Comparison of ENCODE assay signal across 17 cellular contexts in the genomic region with DNA sequence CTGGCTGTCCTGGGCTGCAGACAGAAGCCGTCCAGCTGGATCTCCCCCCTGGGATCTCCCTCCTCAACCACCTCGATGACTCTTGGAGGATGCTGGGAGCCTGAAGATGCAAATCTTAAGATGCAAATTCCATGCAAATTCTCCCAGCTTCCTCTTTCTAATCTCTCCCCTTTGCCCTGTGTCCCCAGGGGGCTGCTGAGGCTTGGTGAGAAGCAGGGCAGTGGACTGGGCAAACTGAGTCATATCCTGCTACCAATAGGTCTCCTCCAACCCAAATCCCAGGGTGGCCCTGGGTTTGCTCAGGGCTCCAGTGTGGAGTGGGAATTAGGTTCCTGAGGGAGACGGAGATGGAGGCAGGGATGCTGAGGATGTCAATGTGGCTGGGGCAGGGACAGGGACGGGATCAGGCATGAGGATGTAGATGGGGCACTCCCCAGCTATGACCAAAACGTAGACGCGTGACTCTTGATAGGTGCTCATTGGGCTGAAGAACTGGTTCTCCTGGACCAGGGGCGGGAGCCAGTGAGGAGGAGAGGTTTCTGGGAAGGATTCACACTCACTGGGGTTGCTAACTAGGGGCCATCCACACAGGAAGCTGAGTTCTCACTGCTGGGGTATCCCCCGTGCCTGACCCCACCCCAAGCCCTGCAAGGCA. TPM values are rescaled to one million over a fixed set of nuclear protein-coding genes. Genes with fewer than 3 reads are reported as not detected.
DNase-seq lines count a peak whose midpoint lies in the region; ATAC-seq and TF ChIP-seq lines count a peak whose summit lies in the region.
"Had no signal": no experiment of that assay in that cellular context is flagged by ENCODE, and none has a peak within 500 bp of the region (broad histone marks: within the 10 kb centered on the region; RNA-seq: fewer than 3 reads in every experiment).

No MANE protein-coding gene starts in this region.

- peak; percentile 49 for DNase-seq in NCI-H1048 (lab: John Stamatoyannopoulos, UW)
- peak; percentile 55 for DNase-seq in osteoblast (ENCODE audit: insufficient read length, low spot score, missing footprints)
- DNase-seq in stimulated activated naive CD4-positive, alpha-beta T cell treated with Interleukin-2 at 50 U/mL for 16 hours (lab: John Stamatoyannopoulos, UW): no peak
- DNase-seq: activated naive CD8-positive, alpha-beta T cell treated with anti-CD3 and anti-CD28 coated beads, Interleukin-2, amount 10 ng/mL, durations not matched to agents 7 days and 5 days; hypothalamus; left ventricle myocardium inferior; NCI-H187; WERI-Rb-1 had no signal

- no peaks in the 10 kb centered on the region for H3K9me3 ChIP-seq in osteoblast (ENCODE audit: low read depth, low read length)
- H3K9me3 ChIP-seq: left ventricle myocardium inferior had no signal

- no peak overlapping the region for H2AFZ ChIP-seq in osteoblast (ENCODE audit: low read length)

- peaks cover 3% of the 10 kb centered on the region for H3K4me1 ChIP-seq in osteoblast (ENCODE audit: insufficient read depth, low read length)
- H3K4me1 ChIP-seq: left ventricle myocardium inferior had no signal

- H3K27me3 ChIP-seq in osteoblast (ENCODE audit: insufficient read depth, low read length): peaks cover 36% of the 10 kb centered on the region

- H3K27ac ChIP-seq in osteoblast (ENCODE audit: low read depth, low read length): no peak overlapping the region
- H3K27ac ChIP-seq: left ventricle myocardium inferior, SK-N-MC, WERI-Rb-1 had no signal

- TF ChIP-seq CTCF in osteoblast (IDR thresholded peaks at IDR 0.05; ENCODE audit: extremely low read depth, low read depth, low read length): no peak

- H3K36me3 ChIP-seq in osteoblast (ENCODE audit: insufficient read depth, low read length): no peaks in the 10 kb centered on the region
- H3K36me3 ChIP-seq: left ventricle myocardium inferior, WERI-Rb-1 had no signal

- H3K4me2 ChIP-seq in osteoblast (ENCODE audit: insufficient read depth, low read length): no peak overlapping the region

- no peaks in the 10 kb centered on the region for H3K79me2 ChIP-seq in osteoblast (ENCODE audit: insufficient read depth, low read length)

- H3K4me3 ChIP-seq in osteoblast (ENCODE audit: insufficient read depth, low read length): no peak overlapping the region
- H3K4me3 ChIP-seq: left ventricle myocardium inferior, SK-N-MC had no signal

- no peaks in the 10 kb centered on the region for H4K20me1 ChIP-seq in osteoblast (ENCODE audit: insufficient read depth, low read length)

- ATAC-seq in GM18907 (IDR thresholded peaks at IDR 0.05; ENCODE audit: unreplicated experiment): peak; percentile 63
- peak; percentile 60 for ATAC-seq in HG02840 (IDR thresholded peaks at IDR 0.05; ENCODE audit: low FRiP score, unreplicated experiment)
- no peak for ATAC-seq in GM21367 (IDR thresholded peaks at IDR 0.05; ENCODE audit: unreplicated experiment)
- no peak for ATAC-seq in HG03025 (IDR thresholded peaks at IDR 0.05; ENCODE audit: low FRiP score, unreplicated experiment)
- ATAC-seq in HG02588 (IDR thresholded peaks at IDR 0.05; ENCODE audit: unreplicated experiment): no peak

RNA-seq across cellular contexts. Expression of a gene that starts 3.6 kb away (rescaled TPM):
- total RNA-seq in osteoblast: not detected in 2 replicates
- total RNA-seq: left ventricle myocardium inferior, neural crest cell, temporal lobe had no signal

RNA-seq across cellular contexts. Expression of a gene that starts 27.2 kb away (rescaled TPM):
- total RNA-seq in osteoblast: not detected in 2 replicates
- total RNA-seq: activated naive CD8-positive, alpha-beta T cell treated with anti-CD3 and anti-CD28 coated beads, Interleukin-2, amount 10 ng/mL, durations not matched to agents 7 days and 5 days; left ventricle myocardium inferior; neural crest cell had no signal

RNA-seq across cellular contexts. Expression of a gene that starts 32.7 kb away (rescaled TPM):
- not detected in 2 replicates for total RNA-seq in osteoblast
- total RNA-seq: left ventricle myocardium inferior had no signal

RNA-seq across cellular contexts. Expression of a gene that starts 52.3 kb away (rescaled TPM):
- total RNA-seq in osteoblast: under 0.01 TPM in 2 replicates
- total RNA-seq: activated naive CD8-positive, alpha-beta T cell treated with anti-CD3 and anti-CD28 coated beads, Interleukin-2, amount 10 ng/mL, durations not matched to agents 7 days and 5 days; chondrocyte; left ventricle myocardium inferior; neural crest cell; temporal lobe had no signal

Comparison
In these comparisons a context has a peak if more than half of its experiments do, and no peak if none do; other contexts are left out.
1. ATAC-seq: peak in GM18907 (single experiment) and HG02840 (single experiment); none in GM21367 (single experiment), HG03025 (single experiment) and HG02588 (single experiment).